Comparison of ENCODE assay signal across 34 cellular contexts in the genomic region with DNA sequence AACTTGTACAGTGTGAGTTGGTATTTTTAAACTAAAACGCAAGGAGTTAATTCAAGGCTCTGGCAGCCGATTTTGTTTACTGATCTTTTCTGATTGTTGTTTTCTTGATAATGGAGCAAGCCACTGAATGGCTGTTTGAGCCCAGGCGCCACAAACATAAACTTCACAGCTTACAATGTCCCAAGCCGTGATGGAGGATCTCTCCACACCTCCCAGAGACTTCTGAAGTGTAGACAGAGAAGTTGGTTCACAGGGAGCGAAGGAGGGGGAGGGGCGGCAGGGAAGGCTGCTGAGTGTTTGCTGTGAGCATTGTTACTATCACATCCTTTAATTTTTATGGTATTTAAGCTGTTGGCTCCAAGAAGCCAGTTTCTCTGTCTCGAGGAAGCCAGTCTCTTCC. TPM values are rescaled to one million over a fixed set of nuclear protein-coding genes. Genes with fewer than 3 reads are reported as not detected.
DNase-seq lines count a peak whose midpoint lies in the region; ATAC-seq and TF ChIP-seq lines count a peak whose summit lies in the region.
"Had no signal": no experiment of that assay in that cellular context is flagged by ENCODE, and none has a peak within 500 bp of the region (broad histone marks: within the 10 kb centered on the region; RNA-seq: fewer than 3 reads in every experiment).

No MANE protein-coding gene starts in this region.

- CTCF ChIA-PET in MCF 10A (lab: Yijun Ruan, JAX), result no interaction called here

- no peaks in the 10 kb centered on the region for H3K9me3 ChIP-seq in breast epithelium
- H3K9me3 ChIP-seq in endodermal cell (ENCODE audit: control insufficient read depth, low read length), result no peaks in the 10 kb centered on the region
- H3K9me3 ChIP-seq in mucosa of stomach (ENCODE audit: control insufficient read depth, low read length), result no peaks in the 10 kb centered on the region
- H3K9me3 ChIP-seq in vagina, result no peaks in the 10 kb centered on the region
- no peaks in the 10 kb centered on the region for H3K9me3 ChIP-seq in lower lobe of right lung
- H3K9me3 ChIP-seq: esophagus squamous epithelium, upper lobe of right lung had no signal

- H3K4me1 Mint-ChIP-seq in MCF 10A (ENCODE audit: insufficient read depth, unreplicated experiment) (peaks cover 21% of the 10 kb centered on the region), endodermal cell (peaks cover 59% of the 10 kb centered on the region)
- H3K4me1 Mint-ChIP-seq: activated CD4-positive, alpha-beta memory T cell treated with anti-CD3 and anti-CD28 coated beads, Interleukin-2, amount 10 ng/mL, durations not matched to agents 7 days and 5 days; CD4-positive, CD25-positive, alpha-beta regulatory T cell; central memory CD8-positive, alpha-beta T cell; naive thymus-derived CD4-positive, alpha-beta T cell; stimulated activated effector memory CD8-positive, alpha-beta T cell treated with anti-CD3 and anti-CD28 coated beads, Interleukin-12 subunit alpha, Interleukin-12 subunit beta, amount 100 ng/mL, for 72 hours; T-helper 17 cell had no signal

- H3K36me3 Mint-ChIP-seq in MCF 10A (ENCODE audit: insufficient read depth, unreplicated experiment), result no peaks in the 10 kb centered on the region
- H3K36me3 Mint-ChIP-seq in endodermal cell (ENCODE audit: low read depth), result no peaks in the 10 kb centered on the region
- H3K36me3 Mint-ChIP-seq: CD4-positive, CD25-positive, alpha-beta regulatory T cell; stimulated activated effector memory CD8-positive, alpha-beta T cell treated with anti-CD3 and anti-CD28 coated beads, Interleukin-12 subunit alpha, Interleukin-12 subunit beta, amount 100 ng/mL, for 72 hours had no signal

- BruUV-seq in MCF 10A (replicated peaks; lab: Mats Ljungman, UMichigan), result no TSS peak

- intact Hi-C loops in MCF 10A (cut with micrococcal nuclease) (no loop called here), breast epithelium (cut with DNase I; ENCODE audit: low total_unique reads) (no loop called here), vagina (cut with DNase I) (loop anchor here (5.0 kb wide), 1 partner anchor 69 kb away; no protein-coding TSS in a partner anchor), lower lobe of right lung (cut with DNase I) (no loop called here), left ventricle myocardium superior (cut with micrococcal nuclease) (no loop called here)

- TF ChIP-seq CTCF in MCF 10A (IDR thresholded peaks at IDR 0.05; ENCODE audit: unreplicated experiment) (no peak), breast epithelium (IDR thresholded peaks at IDR 0.05) (no peak), endodermal cell (conservative IDR thresholded peaks at IDR 0.05) (no peak), vagina (IDR thresholded peaks at IDR 0.05) (no peak), lower lobe of right lung (IDR thresholded peaks at IDR 0.05) (no peak)

- no peak overlapping the region for H3K4me3 Mint-ChIP-seq in MCF 10A (ENCODE audit: unreplicated experiment)
- peak overlapping the region; percentile 64 for H3K4me3 Mint-ChIP-seq in endodermal cell
- H3K4me3 Mint-ChIP-seq: activated CD4-positive, alpha-beta memory T cell treated with anti-CD3 and anti-CD28 coated beads, Interleukin-2, amount 10 ng/mL, durations not matched to agents 7 days and 5 days; CD4-positive, CD25-positive, alpha-beta regulatory T cell; central memory CD8-positive, alpha-beta T cell; effector memory CD8-positive, alpha-beta T cell; naive thymus-derived CD4-positive, alpha-beta T cell; stimulated activated effector memory CD8-positive, alpha-beta T cell treated with anti-CD3 and anti-CD28 coated beads, Interleukin-12 subunit alpha, Interleukin-12 subunit beta, amount 100 ng/mL, for 72 hours; T-helper 17 cell had no signal

- WGBS in endodermal cell (ENCODE audit: insufficient coverage in 1 of 2, insufficient read length in 1 of 2), 2 experiments, result 0 to 2% methylated on average over 1 to 4 of the region's 7 CpGs

- H3K36me3 ChIP-seq in breast epithelium (no peaks in the 10 kb centered on the region), endodermal cell (ENCODE audit: control insufficient read depth, insufficient read depth, low read length) (no peaks in the 10 kb centered on the region), mucosa of stomach (ENCODE audit: control insufficient read depth, insufficient read depth, low read length) (no peaks in the 10 kb centered on the region), vagina (peaks cover 0 to 8% of the 10 kb centered on the region in 2 donors), lower lobe of right lung (no peaks in the 10 kb centered on the region)
- H3K36me3 ChIP-seq: esophagus squamous epithelium, upper lobe of right lung had no signal

- ATAC-seq in lower lobe of right lung (no peak), left ventricle myocardium superior (no peak)
- ATAC-seq: effector memory CD8-positive, alpha-beta T cell; naive thymus-derived CD4-positive, alpha-beta T cell; stimulated activated effector memory CD8-positive, alpha-beta T cell treated with anti-CD3 and anti-CD28 coated beads, Interleukin-12 subunit alpha, Interleukin-12 subunit beta, amount 100 ng/mL, for 72 hours; T-helper 17 cell; upper lobe of right lung had no signal

- H3K4me3 ChIP-seq in breast epithelium (no peak overlapping the region), endodermal cell (ENCODE audit: low read length) (peak overlapping the region; percentile 12), mucosa of stomach (ENCODE audit: low read length) (no peak overlapping the region), vagina (peak overlapping the region; percentile 32 to 50), lower lobe of right lung (no peak overlapping the region)
- H3K4me3 ChIP-seq: esophagus squamous epithelium, SK-N-MC, upper lobe of right lung had no signal

- H3K9me3 Mint-ChIP-seq in MCF 10A (ENCODE audit: unreplicated experiment) (no peaks in the 10 kb centered on the region), endodermal cell (no peaks in the 10 kb centered on the region)
- H3K9me3 Mint-ChIP-seq: activated CD4-positive, alpha-beta memory T cell treated with anti-CD3 and anti-CD28 coated beads, Interleukin-2, amount 10 ng/mL, durations not matched to agents 7 days and 5 days had no signal

- peaks cover 4 to 66% of the 10 kb centered on the region in 2 donors for H3K27me3 ChIP-seq in breast epithelium
- H3K27me3 ChIP-seq in endodermal cell (ENCODE audit: control insufficient read depth, insufficient read depth, low read length, poor library complexity, severe bottlenecking), result peaks cover 98% of the 10 kb centered on the region
- peaks cover 26% of the 10 kb centered on the region for H3K27me3 ChIP-seq in mucosa of stomach (ENCODE audit: control insufficient read depth, insufficient read depth, low read length)
- no peaks in the 10 kb centered on the region for H3K27me3 ChIP-seq in vagina
- peaks cover 69% of the 10 kb centered on the region for H3K27me3 ChIP-seq in lower lobe of right lung (ENCODE audit: low read depth)
- H3K27me3 ChIP-seq: foreskin keratinocyte had no signal

- TF ChIP-seq POLR2A in breast epithelium (IDR thresholded peaks at IDR 0.05) (no peak), vagina (IDR thresholded peaks at IDR 0.05) (no peak)

- H3K9ac ChIP-seq in endodermal cell (ENCODE audit: extremely low read depth, low read length, poor library complexity, severe bottlenecking), result no peak overlapping the region
- peak overlapping the region; percentile 22 for H3K9ac ChIP-seq in mucosa of stomach (ENCODE audit: low read length)

- POLR2A ChIA-PET in MCF 10A (lab: Yijun Ruan, JAX), result interaction anchor here (0.9 to 1.9 kb wide), 2 partner anchors 10 to 13 kb away, joined by 5 to 6 read pairs; no protein-coding TSS in a partner anchor

- H3K4me1 ChIP-seq in breast epithelium (no peaks in the 10 kb centered on the region), endodermal cell (ENCODE audit: control insufficient read depth, insufficient read depth, low read length) (peaks cover 6% of the 10 kb centered on the region), mucosa of stomach (ENCODE audit: control insufficient read depth, insufficient read depth, low read length) (no peaks in the 10 kb centered on the region), vagina (peaks cover 53% of the 10 kb centered on the region), lower lobe of right lung (no peaks in the 10 kb centered on the region)
- H3K4me1 ChIP-seq: upper lobe of right lung had no signal

- DNase-seq in MCF 10A (ENCODE audit: unreplicated experiment) (no peak), breast epithelium (ENCODE audit: low spot score in 2 of 2) (no peak), endodermal cell (peak; percentile 89), vagina (ENCODE audit: extremely low spot score in 2 of 2) (peak in 1 of 2 donors; percentile 75), NCI-H510A treated with DMSO at 0.1 percent for 48 hours (lab: John Stamatoyannopoulos, UW) (no peak), lower lobe of right lung (no peak), left ventricle myocardium superior (no peak)
- DNase-seq: 8988T; activated CD4-positive, alpha-beta memory T cell treated with anti-CD3 and anti-CD28 coated beads, Interleukin-2, amount 10 ng/mL, durations not matched to agents 7 days and 5 days; activated CD4-positive, CD25-positive, alpha-beta regulatory T cell treated with anti-CD3 and anti-CD28 coated beads, Interleukin-2, amount 50 U/mL, for 72 hours; activated CD8-positive, alpha-beta memory T cell treated with anti-CD3 and anti-CD28 coated beads, Interleukin-2, amount 50 U/mL, for 4 hours; activated naive CD4-positive, alpha-beta T cell; Calu3; CD4-positive, CD25-positive, alpha-beta regulatory T cell; DMS79 treated with DMSO at 0.1 percent for 48 hours; effector memory CD8-positive, alpha-beta T cell; esophagus squamous epithelium; foreskin keratinocyte; hippocampal formation; KBM-7; naive thymus-derived CD4-positive, alpha-beta T cell; NCI-H1092 treated with DMSO at 0.1 percent for 48 hours; NCI-H1694 treated with DMSO at 0.1 percent for 48 hours; NCI-H526; stimulated activated CD4-positive, alpha-beta T cell treated with anti-CD3 and anti-CD28 coated beads, Interleukin-15, amount 100 ng/mL, for 24 hours; substantia nigra; T-helper 17 cell; upper lobe of right lung had no signal

- peak overlapping the region; percentile 73 for H3K27ac Mint-ChIP-seq in MCF 10A (ENCODE audit: low read depth, unreplicated experiment)
- no peak overlapping the region for H3K27ac Mint-ChIP-seq in endodermal cell
- H3K27ac Mint-ChIP-seq: activated CD4-positive, alpha-beta memory T cell treated with anti-CD3 and anti-CD28 coated beads, Interleukin-2, amount 10 ng/mL, durations not matched to agents 7 days and 5 days; effector memory CD8-positive, alpha-beta T cell; naive thymus-derived CD4-positive, alpha-beta T cell; stimulated activated effector memory CD8-positive, alpha-beta T cell treated with anti-CD3 and anti-CD28 coated beads, Interleukin-12 subunit alpha, Interleukin-12 subunit beta, amount 100 ng/mL, for 72 hours; T-helper 17 cell had no signal

- no peak overlapping the region for H3K27ac ChIP-seq in breast epithelium
- no peak overlapping the region for H3K27ac ChIP-seq in endodermal cell (ENCODE audit: low read depth, low read length)
- peak overlapping the region; percentile 99 for H3K27ac ChIP-seq in vagina
- no peak overlapping the region for H3K27ac ChIP-seq in lower lobe of right lung
- H3K27ac ChIP-seq: esophagus squamous epithelium, foreskin keratinocyte, SK-N-MC, upper lobe of right lung had no signal

- H3K27me3 Mint-ChIP-seq in MCF 10A (ENCODE audit: insufficient read depth, unreplicated experiment), result no peaks in the 10 kb centered on the region
- peaks cover 91% of the 10 kb centered on the region for H3K27me3 Mint-ChIP-seq in endodermal cell (ENCODE audit: insufficient read depth)

RNA-seq across cellular contexts. Expression of a gene that starts 14.7 kb away (rescaled TPM):
- total RNA-seq in MCF 10A (2022) (1.2 TPM in 2 replicates), breast epithelium (1 to 10 TPM in 1 of 3 donors, not detected in 2; 1.6 TPM), endodermal cell (1 to 10 TPM; 5.8 to 6.1 TPM), vagina (25.0 TPM), lower lobe of right lung (0.15 TPM), left ventricle myocardium superior (not detected)
- polyA plus RNA-seq in endodermal cell (2013, experiment 1 of 2), result 3.1 TPM
- polyA plus RNA-seq in endodermal cell (2013, experiment 2 of 2), result 4.1 TPM
- total RNA-seq: activated CD4-positive, alpha-beta memory T cell treated with anti-CD3 and anti-CD28 coated beads, Interleukin-2, amount 10 ng/mL, durations not matched to agents 7 days and 5 days; CD4-positive, CD25-positive, alpha-beta regulatory T cell; M059J; naive thymus-derived CD4-positive, alpha-beta T cell; pulmonary artery endothelial cell; T-helper 17 cell; upper lobe of right lung had no signal
- polyA plus RNA-seq: CD4-positive, CD25-positive, alpha-beta regulatory T cell; naive thymus-derived CD4-positive, alpha-beta T cell had no signal

Comparison
In these comparisons a context has a peak if more than half of its experiments do, and no peak if none do; other contexts are left out.
1. H3K4me3 ChIP-seq: peak in endodermal cell (single experiment) and vagina (2 of 2); none in breast epithelium (0 of 3), mucosa of stomach (single experiment) and lower lobe of right lung (single experiment).